Comparison of ENCODE assay signal across 8 cellular contexts in genomic region chr17:21287703-21288449, GRCh38. TPM values are rescaled to one million over a fixed set of nuclear protein-coding genes. Genes with fewer than 3 reads are reported as not detected.
A peak's percentile ranks its signal among the peaks of the same experiment; 100 is the strongest.
DNase-seq lines count a peak whose midpoint lies in the region; ATAC-seq and TF ChIP-seq lines count a peak whose summit lies in the region.

No MANE protein-coding gene starts in this region.

- no peaks in the 10 kb centered on the region for H3K9me3 ChIP-seq in spleen

- peak overlapping the region in 7 of 8 donors; percentile 87 to 99 (median 96) for H3K4me3 ChIP-seq in spleen

- in situ Hi-C loops in G401 (cut with HindIII; ENCODE audit: low sequenced_read_pairs): no loop called here

- peak; percentile 91 to 97 (median 93) for DNase-seq in T-helper 1 cell
- DNase-seq in amniotic epithelial cell (ENCODE audit: low read depth): peak; percentile 85
- DNase-seq in hepatic stellate cell (ENCODE audit: low spot score): peak; percentile 95
- peak; percentile 98 for DNase-seq in spleen
- DNase-seq in G401 (ENCODE audit: low spot score): no peak

- peaks cover 0 to 32% (median 5%) of the 10 kb centered on the region in 6 donors for H3K36me3 ChIP-seq in spleen

- TF ChIP-seq POLR2A in spleen (IDR thresholded peaks at IDR 0.05): no peak

- H3K27ac ChIP-seq in C4-2B: peak overlapping the region; percentile 93
- H3K27ac ChIP-seq in spleen: peak overlapping the region; percentile 87 to 98 (median 96)

- H3K27me3 ChIP-seq in spleen (replicated peaks in 1 of 7): peaks cover 0 to 4% (median 0%) of the 10 kb centered on the region in 7 donors

- WGBS in spleen, 5 donors: 0 to 5% (median 1%) methylated on average over 8 to 18 of the region's 18 CpGs

- no peaks in the 10 kb centered on the region for H3K36me3 Mint-ChIP-seq in IgD-negative memory B cell

- peaks cover 31 to 43% (median 42%) of the 10 kb centered on the region in 3 donors for H3K4me1 Mint-ChIP-seq in IgD-negative memory B cell

- H3K9me3 Mint-ChIP-seq in IgD-negative memory B cell: peaks cover 0 to 3% (median 0%) of the 10 kb centered on the region in 3 donors

- intact Hi-C loops in spleen (cut with DNase I; ENCODE audit: low total_unique reads): loop anchor here (10.0 kb wide), 1 partner anchor 163 kb away; the partner anchor contains the start of gene DHRS7B

- peaks cover 47 to 95% (median 69%) of the 10 kb centered on the region in 6 donors for H3K4me1 ChIP-seq in spleen

- ATAC-seq in GM19467 (IDR thresholded peaks at IDR 0.05; ENCODE audit: unreplicated experiment): peak; percentile 29

- H3K27ac Mint-ChIP-seq in IgD-negative memory B cell: peak overlapping the region; percentile 98 to 99 (median 99)

- no peaks in the 10 kb centered on the region for H3K27me3 Mint-ChIP-seq in IgD-negative memory B cell

- no peak for TF ChIP-seq CTCF in C4-2B (conservative IDR thresholded peaks at IDR 0.05)
- peak in 5 of 11 experiments; percentile 3 to 34 (median 32) for TF ChIP-seq CTCF in spleen (IDR thresholded peaks at IDR 0.05 in 8 of 11, conservative IDR thresholded peaks at IDR 0.05 in 3 of 11)

- H3K4me3 Mint-ChIP-seq in IgD-negative memory B cell: peak overlapping the region; percentile 92 to 97 (median 94)

RNA-seq across cellular contexts. Expression of gene MAP2K3, which starts 3.4 kb away (rescaled TPM):
- polyA plus RNA-seq in IgD-negative memory B cell: 131 TPM
- 100 to 1,000 TPM in 2 of 7 donors, 10 to 100 TPM in 5; 44.3 to 121 (median 83.6) TPM for total RNA-seq in spleen
- 10 to 100 TPM; 31.7 to 54.6 (median 46.3) TPM for polyA plus RNA-seq in spleen
- 35.2 and 37.9 TPM in 2 replicates for total RNA-seq in G401 (2014; rRNA removed; shearing (Covaris generic))

RNA-seq across cellular contexts. Expression of gene NATD1, which starts 34.7 kb away (rescaled TPM):
- polyA plus RNA-seq in IgD-negative memory B cell (0.45 TPM), spleen (1 to 10 TPM; 1.3 to 5.9 (median 1.9) TPM)
- 10 to 100 TPM in 6 of 7 donors, 1 to 10 TPM in 1; 9.4 to 31.0 (median 16.6) TPM for total RNA-seq in spleen
- 3.4 TPM in 2 replicates for total RNA-seq in G401 (2014; rRNA removed; shearing (Covaris generic))
